In the genomic region with DNA sequence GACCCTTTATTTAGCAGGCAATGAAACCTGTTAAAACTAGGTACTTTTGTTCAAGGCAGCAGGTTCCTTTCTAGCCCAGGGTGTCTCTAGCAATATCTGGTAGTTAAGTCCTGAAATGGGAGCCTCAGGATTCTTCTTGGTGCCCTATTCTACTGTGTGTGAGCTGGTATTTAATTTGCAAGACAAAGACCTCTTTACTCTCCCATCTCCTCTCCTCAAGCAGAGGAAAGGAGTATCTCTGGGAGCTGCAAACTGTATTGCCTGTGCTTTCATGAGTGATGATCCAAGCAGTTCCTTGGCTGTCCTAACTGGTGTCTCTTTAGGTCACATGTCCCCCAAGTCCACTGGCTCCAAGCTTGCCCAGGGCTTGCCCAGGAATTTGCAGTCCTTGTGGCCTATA, we compare ENCODE assay signal across 34 cellular contexts.
"Had no signal": no experiment of that assay in that cellular context is flagged by ENCODE, and none has a peak within 500 bp of the region (broad histone marks: within the 10 kb centered on the region; RNA-seq: fewer than 3 reads in every experiment).

No MANE protein-coding gene starts in this region.

- H3K27ac ChIP-seq: ascending aorta, breast epithelium, cardiac muscle cell, colonic mucosa, esophagus muscularis mucosa, foreskin keratinocyte, gastrocnemius medialis, heart left ventricle, WERI-Rb-1 had no signal

- H3K36me3 Mint-ChIP-seq: activated naive CD4-positive, alpha-beta T cell treated with anti-CD3 and anti-CD28 coated beads, Interleukin-2, amount 10 ng/mL, durations not matched to agents 7 days and 5 days; activated naive CD4-positive, alpha-beta T cell treated with anti-CD3 and anti-CD28 coated beads, Interleukin-2, amount 50 U/mL, for 72 hours; activated naive CD8-positive, alpha-beta T cell treated with anti-CD3 and anti-CD28 coated beads, Interleukin-2, amount 10 ng/mL, durations not matched to agents 7 days and 5 days; brain had no signal

- H3K9me3 ChIP-seq: ascending aorta, colonic mucosa, gastrocnemius medialis had no signal

- H3K4me3 ChIP-seq: ascending aorta, breast epithelium, cardiac muscle cell, colonic mucosa, esophagus muscularis mucosa, gastrocnemius medialis, heart left ventricle had no signal

- H3K4me3 Mint-ChIP-seq: activated CD4-positive, alpha-beta memory T cell treated with anti-CD3 and anti-CD28 coated beads, Interleukin-2, amount 10 ng/mL, durations not matched to agents 7 days and 5 days; activated CD4-positive, alpha-beta T cell treated with anti-CD3 and anti-CD28 coated beads for 36 hours; activated CD4-positive, alpha-beta T cell treated with anti-CD3 and anti-CD28 coated beads, Interleukin-2, amount 10 ng/mL, durations not matched to agents 24 days and 14 days; activated naive CD4-positive, alpha-beta T cell treated with anti-CD3 and anti-CD28 coated beads, Interleukin-2, amount 10 ng/mL, durations not matched to agents 7 days and 5 days; activated naive CD8-positive, alpha-beta T cell treated with anti-CD3 and anti-CD28 coated beads, Interleukin-2, amount 10 ng/mL, durations not matched to agents 7 days and 5 days; activated T-cell treated with anti-CD3 and anti-CD28 coated beads, Interleukin-2, amount 50 U/mL, for 24 hours; activated T-cell treated with anti-CD3 and anti-CD28 coated beads, Interleukin-2, amount 50 U/mL, for 72 hours; brain; T-helper 17 cell; T-helper 2 cell treated with Interferon-gamma antibody and Interleukin-4, amounts not matched to agents 5 μg/mL and 100 μg/mL, for 36 hours had no signal

- DNase-seq: activated CD4-positive, alpha-beta memory T cell treated with anti-CD3 and anti-CD28 coated beads, Interleukin-2, amount 10 ng/mL, durations not matched to agents 7 days and 5 days; activated CD4-positive, alpha-beta T cell treated with anti-CD3 and anti-CD28 coated beads for 36 hours; activated CD4-positive, alpha-beta T cell treated with anti-CD3 and anti-CD28 coated beads, Interleukin-2, amount 10 ng/mL, durations not matched to agents 24 days and 14 days; activated CD4-positive, alpha-beta T cell treated with anti-CD3 and anti-CD28 coated beads, Interleukin-2, amount 50 U/mL, for 4 hours; activated CD4-positive, CD25-positive, alpha-beta regulatory T cell; activated CD4-positive, CD25-positive, alpha-beta regulatory T cell treated with anti-CD3 and anti-CD28 coated beads, Interleukin-2, amount 50 U/mL, for 72 hours; activated CD8-positive, alpha-beta memory T cell treated with anti-CD3 and anti-CD28 coated beads, Interleukin-2, amount 50 U/mL, for 48 hours; activated gamma-delta T cell; activated naive CD4-positive, alpha-beta T cell; activated naive CD4-positive, alpha-beta T cell treated with anti-CD3 and anti-CD28 coated beads, Interleukin-2, amount 10 ng/mL, durations not matched to agents 7 days and 5 days; activated naive CD8-positive, alpha-beta T cell treated with anti-CD3 and anti-CD28 coated beads, Interleukin-2, amount 10 ng/mL, durations not matched to agents 7 days and 5 days; activated T-cell treated with anti-CD3 and anti-CD28 coated beads for 4 hours; activated T-cell treated with anti-CD3 and anti-CD28 coated beads, Interleukin-2, amount 50 U/mL, for 24 hours; activated T-cell treated with anti-CD3 and anti-CD28 coated beads, Interleukin-2, amount 50 U/mL, for 72 hours; central memory CD4-positive, alpha-beta T cell; cerebellar nuclear complex; colonic mucosa; effector CD8-positive, alpha-beta T cell; erythroblast; foreskin keratinocyte; gastrocnemius medialis; glutamatergic neuron; heart left ventricle; T-helper 1 cell; T-helper 17 cell; T1000; WERI-Rb-1 had no signal

- H3K4me1 ChIP-seq: ascending aorta, breast epithelium, colonic mucosa, esophagus muscularis mucosa, foreskin keratinocyte, gastrocnemius medialis, heart left ventricle had no signal

- H3K36me3 ChIP-seq: ascending aorta, breast epithelium, cardiac muscle cell, colonic mucosa, esophagus muscularis mucosa, gastrocnemius medialis, heart left ventricle, WERI-Rb-1 had no signal

- H3K27ac Mint-ChIP-seq: activated CD4-positive, alpha-beta memory T cell treated with anti-CD3 and anti-CD28 coated beads, Interleukin-2, amount 10 ng/mL, durations not matched to agents 7 days and 5 days; activated CD4-positive, alpha-beta T cell treated with anti-CD3 and anti-CD28 coated beads for 36 hours; activated CD4-positive, alpha-beta T cell treated with anti-CD3 and anti-CD28 coated beads, Interleukin-2, amount 10 ng/mL, durations not matched to agents 24 days and 14 days; activated naive CD4-positive, alpha-beta T cell treated with anti-CD3 and anti-CD28 coated beads, Interleukin-2, amount 10 ng/mL, durations not matched to agents 7 days and 5 days; activated naive CD4-positive, alpha-beta T cell treated with anti-CD3 and anti-CD28 coated beads, Interleukin-2, amount 50 U/mL, for 72 hours; activated naive CD8-positive, alpha-beta T cell treated with anti-CD3 and anti-CD28 coated beads, Interleukin-2, amount 10 ng/mL, durations not matched to agents 7 days and 5 days; activated T-cell treated with anti-CD3 and anti-CD28 coated beads, Interleukin-2, amount 50 U/mL, for 24 hours; activated T-cell treated with anti-CD3 and anti-CD28 coated beads, Interleukin-2, amount 50 U/mL, for 72 hours; brain; T-helper 17 cell; T-helper 2 cell treated with Interferon-gamma antibody and Interleukin-4, amounts not matched to agents 5 μg/mL and 100 μg/mL, for 36 hours had no signal

- H3K27me3 Mint-ChIP-seq: activated CD4-positive, alpha-beta memory T cell treated with anti-CD3 and anti-CD28 coated beads, Interleukin-2, amount 10 ng/mL, durations not matched to agents 7 days and 5 days; activated CD4-positive, alpha-beta T cell treated with anti-CD3 and anti-CD28 coated beads for 36 hours; activated CD4-positive, alpha-beta T cell treated with anti-CD3 and anti-CD28 coated beads, Interleukin-2, amount 10 ng/mL, durations not matched to agents 24 days and 14 days; activated naive CD4-positive, alpha-beta T cell treated with anti-CD3 and anti-CD28 coated beads, Interleukin-2, amount 10 ng/mL, durations not matched to agents 7 days and 5 days; activated naive CD8-positive, alpha-beta T cell treated with anti-CD3 and anti-CD28 coated beads, Interleukin-2, amount 10 ng/mL, durations not matched to agents 7 days and 5 days; activated T-cell treated with anti-CD3 and anti-CD28 coated beads, Interleukin-2, amount 50 U/mL, for 24 hours; brain; T-helper 17 cell had no signal

- H3K27me3 ChIP-seq: ascending aorta, breast epithelium, cardiac muscle cell, colonic mucosa, esophagus muscularis mucosa, foreskin keratinocyte, gastrocnemius medialis, heart left ventricle had no signal

- H3K4me1 Mint-ChIP-seq: activated CD4-positive, alpha-beta memory T cell treated with anti-CD3 and anti-CD28 coated beads, Interleukin-2, amount 10 ng/mL, durations not matched to agents 7 days and 5 days; activated CD4-positive, alpha-beta T cell treated with anti-CD3 and anti-CD28 coated beads for 36 hours; activated CD4-positive, alpha-beta T cell treated with anti-CD3 and anti-CD28 coated beads, Interleukin-2, amount 10 ng/mL, durations not matched to agents 24 days and 14 days; activated naive CD4-positive, alpha-beta T cell treated with anti-CD3 and anti-CD28 coated beads, Interleukin-2, amount 10 ng/mL, durations not matched to agents 7 days and 5 days; activated naive CD8-positive, alpha-beta T cell treated with anti-CD3 and anti-CD28 coated beads, Interleukin-2, amount 10 ng/mL, durations not matched to agents 7 days and 5 days; brain; T-helper 17 cell had no signal
